In genomic region chr10:127310389-127310788, GRCh38 we compare ENCODE assay signal across 24 cellular contexts.
"Had no signal": no experiment of that assay in that cellular context is flagged by ENCODE, and none has a peak within 500 bp of the region (broad histone marks: within the 10 kb centered on the region; RNA-seq: fewer than 3 reads in every experiment).

No MANE protein-coding gene starts in this region.

- H3K27ac ChIP-seq: SJCRH30, SK-N-MC had no signal

- DNase-seq: activated CD4-positive, alpha-beta memory T cell treated with anti-CD3 and anti-CD28 coated beads for 36 hours; activated CD4-positive, alpha-beta T cell treated with anti-CD3 and anti-CD28 coated beads for 36 hours; activated CD4-positive, alpha-beta T cell treated with anti-CD3 and anti-CD28 coated beads, Interleukin-2, amount 50 U/mL, for 1 hour; activated CD8-positive, alpha-beta memory T cell treated with anti-CD3 and anti-CD28 coated beads, Interleukin-2, amount 50 U/mL, for 4 hours; activated gamma-delta T cell treated with Interleukin-2 at 50 U/mL for 16 hours; activated naive CD4-positive, alpha-beta T cell treated with anti-CD3 and anti-CD28 coated beads, Interleukin-2, amount 10 ng/mL, durations not matched to agents 7 days and 5 days; activated naive CD8-positive, alpha-beta T cell treated with anti-CD3 and anti-CD28 coated beads, Interleukin-2, amount 50 U/mL, for 24 hours; activated T-cell treated with anti-CD3 and anti-CD28 coated beads for 4 hours; activated T-cell treated with anti-CD3 and anti-CD28 coated beads, Interleukin-2, amount 50 U/mL, for 4 hours; anterior cingulate cortex; caudate nucleus; cerebellar nuclear complex; Kasumi-1; KG1; MG63; NCI-H1092; NCI-H1436 treated with DMSO at 0.1 percent for 48 hours; NCI-H187 treated with DMSO at 0.1 percent for 48 hours; NCI-H2081; NCI-H345; NCI-H524 treated with DMSO at 0.1 percent for 48 hours; SHP77; SJCRH30 had no signal

- H3K27me3 ChIP-seq: MG63, SJCRH30 had no signal

- H3K36me3 ChIP-seq: MG63, SJCRH30 had no signal

- H3K4me3 ChIP-seq: MG63, SJCRH30, SK-N-MC had no signal

- H3K9me3 ChIP-seq: MG63, SJCRH30 had no signal
